23 cellular contexts compared by ENCODE assay signal in genomic region chr5:72656756-72657513, GRCh38.
"Had no signal": no experiment of that assay in that cellular context is flagged by ENCODE, and none has a peak within 500 bp of the region (broad histone marks: within the 10 kb centered on the region; RNA-seq: fewer than 3 reads in every experiment).

No MANE protein-coding gene starts in this region.

- H3K4me1 ChIP-seq: left lung, lower lobe of right lung, right atrium auricular region, right lobe of liver, tibial nerve, uterus had no signal

- ATAC-seq: left colon; left lung; lower lobe of right lung; natural killer cell; right lobe of liver; stimulated activated memory B cell treated with anti-CD40 and anti-IgM and Interleukin-4, amounts not matched to agents 10 μg/mL and 1 μg/mL and 100 μg/mL, for 72 hours; stimulated activated naive CD8-positive, alpha-beta T cell treated with anti-CD3 and anti-CD28 coated beads, Interleukin-15, amount 100 ng/mL, for 72 hours had no signal

- H3K4me2 ChIP-seq: smooth muscle cell had no signal

- H3K36me3 ChIP-seq: left lung, lower lobe of right lung, ovary, right atrium auricular region, right lobe of liver, tibial nerve, uterus had no signal

- H3K27ac ChIP-seq: left lung, lower lobe of right lung, ovary, right atrium auricular region, right lobe of liver, tibial nerve, uterus had no signal

- DNase-seq: immature natural killer cell; kidney; left colon; left lung; lower lobe of right lung; mammary epithelial cell; mesenchymal stem cell; naive B cell; natural killer cell; nephron progenitor cell; ovary; right lobe of liver; stimulated activated CD4-positive, alpha-beta T cell treated with anti-CD3 and anti-CD28 coated beads, Interleukin-1b, Interleukin-23, amount 100 ng/mL, for 48 hours; stimulated activated CD4-positive, alpha-beta T cell treated with anti-CD3 and anti-CD28 coated beads, Interleukin-2, amount 100 ng/mL, for 48 hours; stimulated activated CD4-positive, alpha-beta T cell treated with anti-CD3 and anti-CD28 coated beads, Interleukin-4, amount 100 ng/mL, for 4 hours; stimulated activated CD8-positive, alpha-beta memory T cell treated with anti-CD3 and anti-CD28 coated beads, Interleukin-4, amount 100 ng/mL, for 48 hours; stimulated activated naive CD4-positive, alpha-beta T cell treated with Interleukin-2 at 50 U/mL for 16 hours; stimulated activated naive CD8-positive, alpha-beta T cell treated with anti-CD3 and anti-CD28 coated beads, Interleukin-15, amount 100 ng/mL, for 72 hours; uterus had no signal

- H3K4me3 ChIP-seq: left lung, lower lobe of right lung, ovary, right atrium auricular region, right lobe of liver, smooth muscle cell, tibial nerve, uterus had no signal

- H3K9me3 ChIP-seq: left lung, lower lobe of right lung, ovary, right atrium auricular region, right lobe of liver, tibial nerve, uterus had no signal

- H3K27me3 ChIP-seq: left lung, ovary, right atrium auricular region, right lobe of liver, tibial nerve, uterus had no signal
